Comparison of ENCODE assay signal across 1 cellular context in the genomic region with DNA sequence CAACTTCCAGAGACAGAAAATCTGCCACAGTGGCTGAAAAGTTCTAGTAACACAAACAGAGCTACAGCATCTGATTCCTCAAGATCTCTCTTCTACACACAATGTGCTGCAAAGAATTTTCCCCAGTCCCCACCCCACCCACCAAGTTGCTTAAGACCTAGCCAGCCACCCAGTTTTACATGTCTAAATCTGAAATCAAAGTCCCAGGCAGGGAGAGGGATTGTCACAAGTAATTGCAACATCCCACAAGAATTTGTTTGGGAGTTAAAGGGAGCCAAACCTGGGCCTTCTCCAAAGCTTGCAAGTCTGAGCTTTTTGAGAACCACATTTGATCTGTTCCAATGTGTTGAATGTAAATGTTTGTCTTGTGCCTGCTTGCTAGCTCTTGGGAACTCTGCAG.
TF ChIP-seq lines count a peak whose summit lies in the region.

No MANE protein-coding gene starts in this region.

TF ChIP-seq in H1, 55 proteins besides CTCF, POLR2A, EP300 and RAD21:
- TF ChIP-seq ATF2 (IDR thresholded peaks at IDR 0.05; ENCODE audit: low read length) = no peak
- TF ChIP-seq CHD1 (IDR thresholded peaks at IDR 0.05; ENCODE audit: low read depth, low read length) = no peak
- no peak for TF ChIP-seq ZNF274 (IDR thresholded peaks at IDR 0.05; ENCODE audit: borderline replicate concordance, extremely low read depth, low read length)
- no peak for TF ChIP-seq EGR1 (IDR thresholded peaks at IDR 0.05; ENCODE audit: borderline replicate concordance, low read depth, low read length)
- no peak for TF ChIP-seq HDAC2 (IDR thresholded peaks at IDR 0.05; ENCODE audit: borderline replicate concordance in 1 of 2, low read depth in 2 of 2, low read length in 2 of 2)
- no peak for TF ChIP-seq SP2 (IDR thresholded peaks at IDR 0.05; ENCODE audit: low read length)
- no peak for TF ChIP-seq SUZ12 (IDR thresholded peaks at IDR 0.05; ENCODE audit: low read length)
- TF ChIP-seq CBX8 (IDR thresholded peaks at IDR 0.05; ENCODE audit: borderline replicate concordance, low read depth, low read length) = no peak
- TF ChIP-seq PHF8 (conservative IDR thresholded peaks at IDR 0.05; ENCODE audit: low read depth, low read length) = no peak
- no peak for TF ChIP-seq SIN3A (conservative IDR thresholded peaks at IDR 0.05 in 1 of 2, IDR thresholded peaks at IDR 0.05 in 1 of 2; ENCODE audit: low read depth in 1 of 2, low read length in 2 of 2)
- no peak for TF ChIP-seq SP1 (IDR thresholded peaks at IDR 0.05; ENCODE audit: low read depth, low read length)
- TF ChIP-seq SRF (IDR thresholded peaks at IDR 0.05; ENCODE audit: low read depth, low read length) = no peak
- no peak for TF ChIP-seq CHD2 (IDR thresholded peaks at IDR 0.05; ENCODE audit: low read length)
- no peak for TF ChIP-seq KDM1A (IDR thresholded peaks at IDR 0.05; ENCODE audit: borderline replicate concordance, low read length)
- TF ChIP-seq GABPA (IDR thresholded peaks at IDR 0.05; ENCODE audit: borderline replicate concordance, insufficient read depth, low read length) = no peak
- no peak for TF ChIP-seq BRCA1 (IDR thresholded peaks at IDR 0.05; ENCODE audit: low read depth, low read length)
- no peak for TF ChIP-seq TEAD4 (IDR thresholded peaks at IDR 0.05; ENCODE audit: low read depth, low read length)
- no peak for TF ChIP-seq POLR2AphosphoS5 (IDR thresholded peaks at IDR 0.05; ENCODE audit: low read depth, low read length)
- no peak for TF ChIP-seq TAF1 (IDR thresholded peaks at IDR 0.05; ENCODE audit: low read depth, low read length)
- no peak for TF ChIP-seq RBBP5 (IDR thresholded peaks at IDR 0.05; ENCODE audit: borderline replicate concordance, low read depth, low read length)
